Comparison of ENCODE assay signal across 9 cellular contexts in the genomic region with DNA sequence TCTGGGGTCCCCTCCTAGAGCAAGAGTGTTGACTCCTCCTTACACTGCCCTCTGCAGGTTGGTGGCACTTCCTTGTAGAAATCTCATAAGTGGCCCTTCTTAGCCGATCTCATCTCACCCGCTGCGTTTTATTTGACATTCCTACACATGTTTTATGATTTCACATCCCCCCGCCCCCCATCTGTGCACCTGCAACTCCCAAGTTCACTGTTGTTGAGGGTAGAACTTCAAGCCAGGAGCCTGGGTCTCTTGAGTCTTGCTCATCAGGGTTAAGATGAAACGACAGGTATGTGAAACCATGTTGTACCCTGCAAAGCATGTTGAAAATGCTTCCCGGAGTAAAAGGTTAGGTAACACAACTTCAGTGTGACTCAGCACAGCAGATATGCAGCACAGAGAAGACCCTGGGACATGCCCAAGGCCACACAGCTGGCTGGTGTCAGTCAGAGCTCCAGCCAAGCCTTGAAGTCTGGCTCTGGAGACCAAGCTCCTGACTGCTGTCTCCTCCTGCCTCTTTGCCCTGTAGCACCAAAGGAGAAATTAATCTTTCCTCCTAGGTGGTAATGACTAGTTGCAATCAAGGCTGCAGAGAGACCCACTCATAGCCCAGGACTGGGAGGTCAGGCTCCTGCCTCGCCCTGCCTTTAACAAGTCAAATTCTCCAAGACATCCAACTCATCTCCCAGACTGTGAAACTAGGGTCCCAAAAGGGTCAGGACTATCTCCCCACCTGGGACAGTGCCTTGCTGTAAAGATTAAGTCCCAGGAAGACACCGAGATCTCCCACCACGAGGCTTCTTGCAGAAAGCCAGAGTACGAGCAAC.
DNase-seq lines count a peak whose midpoint lies in the region; ATAC-seq and TF ChIP-seq lines count a peak whose summit lies in the region.
"Had no signal": no experiment of that assay in that cellular context is flagged by ENCODE, and none has a peak within 500 bp of the region (broad histone marks: within the 10 kb centered on the region; RNA-seq: fewer than 3 reads in every experiment).

No MANE protein-coding gene starts in this region.

- TF ChIP-seq CTCF in WI38 (IDR thresholded peaks at IDR 0.05; ENCODE audit: low read depth, low read length) = peak; percentile 27
- TF ChIP-seq CTCF in glutamatergic neuron (IDR thresholded peaks at IDR 0.05; ENCODE audit: partially characterized antibody, unreplicated experiment) = peak; percentile 35

- ATAC-seq in aorta (ENCODE audit: low FRiP score) (no peak), HG02938 (IDR thresholded peaks at IDR 0.05; ENCODE audit: unreplicated experiment) (no peak)

- peaks cover 17% of the 10 kb centered on the region; the same call in 1 of the 2 replicates for H3K4me1 ChIP-seq in HUES6 (ENCODE audit: control insufficient read depth, insufficient read depth, low read length)
- no peaks in the 10 kb centered on the region for H3K4me1 ChIP-seq in aorta (ENCODE audit: control insufficient read depth in 1 of 2, insufficient read depth in 2 of 2, low read length in 2 of 2)

- no peaks in the 10 kb centered on the region for H3K36me3 Mint-ChIP-seq in glutamatergic neuron (ENCODE audit: unreplicated experiment)

- H3K4me1 Mint-ChIP-seq in glutamatergic neuron (ENCODE audit: low read depth, unreplicated experiment) = peaks cover 21% of the 10 kb centered on the region

- peak overlapping the region; percentile 44 for H3K4me3 Mint-ChIP-seq in glutamatergic neuron (ENCODE audit: unreplicated experiment)
- H3K4me3 Mint-ChIP-seq: T-cell had no signal

- peak overlapping the region; percentile 85 for H3K27ac Mint-ChIP-seq in glutamatergic neuron (ENCODE audit: unreplicated experiment)
- H3K27ac Mint-ChIP-seq: T-cell had no signal

- H3K36me3 ChIP-seq in HUES6 (ENCODE audit: control insufficient read depth, insufficient read depth, low read length) = no peaks in the 10 kb centered on the region
- H3K36me3 ChIP-seq in aorta (ENCODE audit: control insufficient read depth in 1 of 2, insufficient read depth in 2 of 2, low read length in 1 of 2) = no peaks in the 10 kb centered on the region

- H3K27ac ChIP-seq in HUES6 (ENCODE audit: low read depth, low read length) = no peak overlapping the region
- no peak overlapping the region for H3K27ac ChIP-seq in aorta (ENCODE audit: low read depth in 1 of 2, low read length in 2 of 2)

- H3K27me3 Mint-ChIP-seq in glutamatergic neuron (ENCODE audit: unreplicated experiment) = peaks cover 14% of the 10 kb centered on the region
- H3K27me3 Mint-ChIP-seq: T-cell had no signal

- H3K4me3 ChIP-seq in HUES6 (ENCODE audit: low read depth, low read length) = peak overlapping the region; percentile 21
- H3K4me3 ChIP-seq in WI38 (ENCODE audit: low read depth, low read length) = no peak overlapping the region
- no peak overlapping the region for H3K4me3 ChIP-seq in aorta (ENCODE audit: low read length in 2 of 2)

- 45 to 46% methylated on average over 10 of the region's 10 CpGs for WGBS in aorta, 2 donors

- peaks cover 5% of the 10 kb centered on the region for H3K27me3 ChIP-seq in HUES6 (ENCODE audit: control insufficient read depth, insufficient read depth, low read length)
- H3K27me3 ChIP-seq in aorta (ENCODE audit: control insufficient read depth in 1 of 2, insufficient read depth in 2 of 2, low read length in 1 of 2) = no peaks in the 10 kb centered on the region

- H3K9me3 ChIP-seq in HUES6 (ENCODE audit: control insufficient read depth, insufficient read depth, low read depth, low read length) (no peaks in the 10 kb centered on the region), aorta (ENCODE audit: control insufficient read depth, low read length) (no peaks in the 10 kb centered on the region)

- H3K9me3 Mint-ChIP-seq in glutamatergic neuron (ENCODE audit: unreplicated experiment) = peaks cover 13% of the 10 kb centered on the region
- H3K9me3 Mint-ChIP-seq: T-cell had no signal

- intact Hi-C loops in aorta (cut with DNase I) = loop anchor here (5.0 kb wide), 1 partner anchor 79 kb away; no protein-coding TSS in a partner anchor

- DNase-seq in D341Med (ENCODE audit: low spot score) = peak; percentile 66
- DNase-seq in glutamatergic neuron = no peak
- DNase-seq in renal cortical epithelial cell (ENCODE audit: low read depth) = peak; percentile 67
- no peak for DNase-seq in aorta
- no peak for DNase-seq in COLO829 (ENCODE audit: low spot score)

- no peak overlapping the region for H3K9ac ChIP-seq in HUES6 (ENCODE audit: low read length)

Comparison
In these comparisons a context has a peak if more than half of its experiments do, and no peak if none do; other contexts are left out.
1. DNase-seq: peak in D341Med (single experiment) and renal cortical epithelial cell (single experiment); none in glutamatergic neuron (single experiment), aorta (0 of 2) and COLO829 (single experiment).